Comparison of ENCODE assay signal across 1 cellular context in genomic region chr2:229921101-229921891, GRCh38.
TF ChIP-seq lines count a peak whose summit lies in the region.

No MANE protein-coding gene starts in this region.

TF ChIP-seq in HepG2, 621 proteins besides CTCF, POLR2A, EP300 and RAD21 (continued from another document and continues in another):
- TF ChIP-seq TFDP1 (CRISPR knock-in tag; IDR thresholded peaks at IDR 0.05; ENCODE audit: borderline replicate concordance) (no peak), ZNF740 (CRISPR knock-in tag; IDR thresholded peaks at IDR 0.05) (peak; percentile 87; the same call in 1 of the 2 replicates), ZBTB44 (CRISPR knock-in tag; IDR thresholded peaks at IDR 0.05) (0 out of 2 replicates have a peak, but pooled peaks have one; percentile 21), BRCA1 (CRISPR knock-in tag; IDR thresholded peaks at IDR 0.05) (no peak), ZNF264 (CRISPR knock-in tag; IDR thresholded peaks at IDR 0.05) (no peak), PITX1 (CRISPR knock-in tag; IDR thresholded peaks at IDR 0.05) (0 out of 2 replicates have a peak, but pooled peaks have one; percentile 52), ARID3A (IDR thresholded peaks at IDR 0.05; ENCODE audit: low read depth, low read length) (0 out of 2 replicates have a peak, but pooled peaks have one; percentile 0), GLI4 (CRISPR knock-in tag; IDR thresholded peaks at IDR 0.05; ENCODE audit: borderline replicate concordance) (no peak; the same call in 1 of the 2 replicates), MAX (IDR thresholded peaks at IDR 0.05) (0 out of 2 replicates have a peak, but pooled peaks have one; percentile 39), ZNF34 (CRISPR knock-in tag; IDR thresholded peaks at IDR 0.05; ENCODE audit: borderline replicate concordance) (no peak), ZSCAN31 (CRISPR knock-in tag; IDR thresholded peaks at IDR 0.05; ENCODE audit: low read depth) (peak; percentile 36), ZBTB10 (CRISPR knock-in tag; IDR thresholded peaks at IDR 0.05; ENCODE audit: borderline replicate concordance) (peak; percentile 99), DZIP1 (CRISPR knock-in tag; IDR thresholded peaks at IDR 0.05) (no peak), GFI1 (CRISPR knock-in tag; IDR thresholded peaks at IDR 0.05; ENCODE audit: borderline replicate concordance) (0 out of 2 replicates have a peak, but pooled peaks have one; percentile 25), SIX1 (CRISPR knock-in tag; IDR thresholded peaks at IDR 0.05; ENCODE audit: borderline replicate concordance) (no peak), ZNF710 (CRISPR knock-in tag; IDR thresholded peaks at IDR 0.05; ENCODE audit: borderline replicate concordance) (0 out of 2 replicates have a peak, but pooled peaks have one; percentile 32), HES4 (CRISPR knock-in tag; IDR thresholded peaks at IDR 0.05; ENCODE audit: borderline replicate concordance) (no peak), HBP1 (CRISPR knock-in tag; IDR thresholded peaks at IDR 0.05; ENCODE audit: low read depth) (peak; percentile 80; the same call in 1 of the 2 replicates), ZNF530 (CRISPR knock-in tag; IDR thresholded peaks at IDR 0.05; ENCODE audit: low read depth) (no peak), SRSF9 (IDR thresholded peaks at IDR 0.05; ENCODE audit: borderline replicate concordance, insufficient read depth, low read depth, low read length, poor library complexity, severe bottlenecking) (no peak), ZNF484 (CRISPR knock-in tag; IDR thresholded peaks at IDR 0.05; ENCODE audit: borderline replicate concordance, low read depth) (no peak), FOSL2 (CRISPR knock-in tag; IDR thresholded peaks at IDR 0.05) (peak; percentile 30; the same call in 1 of the 2 replicates), ZNF292 (CRISPR knock-in tag; IDR thresholded peaks at IDR 0.05; ENCODE audit: borderline replicate concordance, low read depth) (no peak), RBM22 (optimal IDR thresholded peaks at IDR 0.05; ENCODE audit: low read length) (no peak), ZNF160 (CRISPR knock-in tag; IDR thresholded peaks at IDR 0.05) (no peak), HMG20A (CRISPR knock-in tag; IDR thresholded peaks at IDR 0.05; ENCODE audit: borderline replicate concordance) (no peak), TSC22D2 (CRISPR knock-in tag; IDR thresholded peaks at IDR 0.05; ENCODE audit: borderline replicate concordance) (no peak; the same call in 1 of the 2 replicates), ZBTB14 (CRISPR knock-in tag; IDR thresholded peaks at IDR 0.05) (no peak), YY1 (IDR thresholded peaks at IDR 0.05; ENCODE audit: insufficient read depth, insufficient replicate concordance, low read depth, low read length) (peak; percentile 55), SYNCRIP (IDR thresholded peaks at IDR 0.05; ENCODE audit: insufficient read depth, low read depth, low read length) (no peak), PHF20 (CRISPR knock-in tag; IDR thresholded peaks at IDR 0.05) (peak; percentile 86), SP2 (CRISPR knock-in tag; IDR thresholded peaks at IDR 0.05) (no peak), ZNF781 (CRISPR knock-in tag; IDR thresholded peaks at IDR 0.05; ENCODE audit: borderline replicate concordance, not compliant biosample characterization) (no peak), ZNF20 (CRISPR knock-in tag; IDR thresholded peaks at IDR 0.05) (0 out of 2 replicates have a peak, but pooled peaks have one; percentile 75), MXI1 (IDR thresholded peaks at IDR 0.05; ENCODE audit: borderline replicate concordance, low read depth, low read length) (peak; percentile 79; the same call in 1 of the 3 replicates), ZNF121 (CRISPR knock-in tag; IDR thresholded peaks at IDR 0.05) (no peak), E2F5 (CRISPR knock-in tag; conservative IDR thresholded peaks at IDR 0.05) (no peak), ZNF335 (CRISPR knock-in tag; IDR thresholded peaks at IDR 0.05) (no peak), RBFOX2 (IDR thresholded peaks at IDR 0.05; ENCODE audit: low read depth, low read length) (peak; percentile 82), BRD4 (CRISPR knock-in tag; IDR thresholded peaks at IDR 0.05) (peak; percentile 67; the same call in 1 of the 2 replicates), STAG1 (CRISPR knock-in tag; IDR thresholded peaks at IDR 0.05) (no peak), CEBPG (CRISPR knock-in tag; IDR thresholded peaks at IDR 0.05) (no peak), ZNF558 (CRISPR knock-in tag; IDR thresholded peaks at IDR 0.05; ENCODE audit: borderline replicate concordance) (peak; percentile 53; the same call in 1 of the 2 replicates), HDAC2 (CRISPR knock-in tag; IDR thresholded peaks at IDR 0.05) (peak; percentile 24; the same call in 1 of the 2 replicates), ZNF207 (IDR thresholded peaks at IDR 0.05; ENCODE audit: borderline replicate concordance) (no peak)
